8 cellular contexts compared by ENCODE assay signal in the genomic region with DNA sequence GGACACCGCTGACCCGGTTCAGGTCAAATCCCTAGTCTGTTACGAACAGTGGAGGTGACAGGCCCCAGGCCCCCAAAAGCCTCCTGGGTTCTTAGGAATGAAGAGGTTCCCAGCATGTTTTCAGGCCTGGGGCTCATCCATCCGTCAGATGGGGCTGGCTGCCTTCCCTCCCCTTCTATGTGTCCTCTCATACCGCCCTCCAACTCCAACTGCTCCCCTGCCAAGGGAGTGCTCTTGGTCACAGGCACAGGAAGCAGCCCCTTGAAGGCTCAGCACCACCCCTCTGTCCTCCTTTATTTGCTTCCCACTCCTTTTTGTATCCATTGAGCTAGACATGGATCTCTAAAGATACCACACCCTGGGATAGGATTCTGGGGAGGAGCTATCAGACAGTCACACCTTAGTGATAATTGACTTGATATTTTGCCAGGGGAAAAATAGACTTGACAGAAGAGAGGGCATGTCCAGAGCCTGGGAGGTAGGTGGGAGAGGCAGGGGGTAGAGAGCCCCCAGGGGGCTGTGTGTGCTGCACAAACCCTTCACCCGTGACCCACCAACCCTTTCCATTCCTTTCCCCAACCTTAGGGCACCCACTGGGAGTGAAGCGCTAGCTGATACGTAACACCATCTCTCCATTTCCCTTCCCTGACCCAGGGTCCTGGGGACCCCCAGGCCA. TPM values are rescaled to one million over a fixed set of nuclear protein-coding genes. Genes with fewer than 3 reads are reported as not detected.
DNase-seq lines count a peak whose midpoint lies in the region; ATAC-seq and TF ChIP-seq lines count a peak whose summit lies in the region.

No MANE protein-coding gene starts in this region.

- no peaks in the 10 kb centered on the region for H3K36me3 Mint-ChIP-seq in activated naive CD4-positive, alpha-beta T cell treated with anti-CD3 and anti-CD28 coated beads, Interleukin-2, amount 10 ng/mL, durations not matched to agents 7 days and 5 days

- intact Hi-C loops in breast epithelium (cut with DNase I; ENCODE audit: low total_unique reads): no loop called here

- peaks cover 64% of the 10 kb centered on the region for H3K27me3 Mint-ChIP-seq in activated naive CD4-positive, alpha-beta T cell treated with anti-CD3 and anti-CD28 coated beads, Interleukin-2, amount 10 ng/mL, durations not matched to agents 7 days and 5 days

- H3K4ac ChIP-seq in mesendoderm (ENCODE audit: low read depth, low read length): no peak overlapping the region

- H2BK15ac ChIP-seq in mesendoderm (replicated peaks; ENCODE audit: low read depth): no peak overlapping the region

- H3K4me1 ChIP-seq in breast epithelium (peaks cover 5 to 6% of the 10 kb centered on the region in 2 donors), mesendoderm (ENCODE audit: control insufficient read depth, low read depth, low read length) (no peaks in the 10 kb centered on the region), thymus (ENCODE audit: control insufficient read depth, insufficient read depth, low read length) (no peaks in the 10 kb centered on the region)

- no peaks in the 10 kb centered on the region for H3K4me1 Mint-ChIP-seq in activated naive CD4-positive, alpha-beta T cell treated with anti-CD3 and anti-CD28 coated beads, Interleukin-2, amount 10 ng/mL, durations not matched to agents 7 days and 5 days

- H3K36me3 ChIP-seq in breast epithelium (no peaks in the 10 kb centered on the region), mesendoderm (ENCODE audit: control insufficient read depth, insufficient read depth, low read length) (no peaks in the 10 kb centered on the region), thymus (ENCODE audit: control insufficient read depth, insufficient read depth) (no peaks in the 10 kb centered on the region)

- no peak overlapping the region for H2AK5ac ChIP-seq in mesendoderm (ENCODE audit: low read length)

- no peak overlapping the region for H2BK120ac ChIP-seq in mesendoderm (ENCODE audit: low read depth, low read length)

- no peak overlapping the region for H4K8ac ChIP-seq in mesendoderm (ENCODE audit: low read depth, low read length)

- no peak for ATAC-seq in GM21515 (IDR thresholded peaks at IDR 0.05; ENCODE audit: unreplicated experiment)

- H3K9ac ChIP-seq in mesendoderm (ENCODE audit: low read length): no peak overlapping the region

- no CpG with 5 or more reads among the region's 8 CpGs for WGBS in mesendoderm (ENCODE audit: extremely low coverage, insufficient coverage, low lambda C conversion rate)
- 93% methylated on average over 8 of the region's 8 CpGs for WGBS in thymus

- H3K4me2 ChIP-seq in mesendoderm (ENCODE audit: low read length): no peak overlapping the region

- TF ChIP-seq CTCF in breast epithelium (IDR thresholded peaks at IDR 0.05): no peak

- H3K4me3 Mint-ChIP-seq in activated naive CD4-positive, alpha-beta T cell treated with anti-CD3 and anti-CD28 coated beads, Interleukin-2, amount 10 ng/mL, durations not matched to agents 7 days and 5 days: no peak overlapping the region

- peak; percentile 47 for DNase-seq in NCI-H510A treated with DMSO at 0.1 percent for 48 hours (lab: John Stamatoyannopoulos, UW)
- DNase-seq in NCI-H510A (lab: John Stamatoyannopoulos, UW): no peak
- no peak for DNase-seq in breast epithelium (ENCODE audit: low spot score in 2 of 2)
- peak; percentile 47 for DNase-seq in mesendoderm
- no peak for DNase-seq in COLO668 (lab: John Stamatoyannopoulos, UW; ENCODE audit: unreplicated experiment)
- DNase-seq in activated naive CD4-positive, alpha-beta T cell treated with anti-CD3 and anti-CD28 coated beads, Interleukin-2, amount 10 ng/mL, durations not matched to agents 7 days and 5 days: no peak

- peak overlapping the region in 1 of 3 donors; percentile 12 for H3K4me3 ChIP-seq in breast epithelium
- no peak overlapping the region for H3K4me3 ChIP-seq in mesendoderm (ENCODE audit: low read length)
- H3K4me3 ChIP-seq in thymus (ENCODE audit: low read length): no peak overlapping the region

- no peaks in the 10 kb centered on the region for H3K9me3 Mint-ChIP-seq in activated naive CD4-positive, alpha-beta T cell treated with anti-CD3 and anti-CD28 coated beads, Interleukin-2, amount 10 ng/mL, durations not matched to agents 7 days and 5 days

- no peak overlapping the region for H2BK5ac ChIP-seq in mesendoderm (ENCODE audit: low read length)

- H4K5ac ChIP-seq in mesendoderm (ENCODE audit: low read length): no peak overlapping the region

- no peak overlapping the region for H3K18ac ChIP-seq in mesendoderm (ENCODE audit: low read length)

- H3K27ac Mint-ChIP-seq in activated naive CD4-positive, alpha-beta T cell treated with anti-CD3 and anti-CD28 coated beads, Interleukin-2, amount 10 ng/mL, durations not matched to agents 7 days and 5 days: no peak overlapping the region

- no peak overlapping the region for H3K56ac ChIP-seq in mesendoderm (ENCODE audit: low read length)

- no peak overlapping the region for H3K23ac ChIP-seq in mesendoderm (ENCODE audit: low read length)

- TF ChIP-seq POLR2A in breast epithelium (IDR thresholded peaks at IDR 0.05): no peak

- H3K27me3 ChIP-seq in breast epithelium: no peaks in the 10 kb centered on the region
- no peaks in the 10 kb centered on the region for H3K27me3 ChIP-seq in mesendoderm (ENCODE audit: insufficient read depth, low read length, poor library complexity)
- H3K27me3 ChIP-seq in thymus (ENCODE audit: control insufficient read depth, insufficient read depth): no peaks in the 10 kb centered on the region

- H3K79me2 ChIP-seq in mesendoderm (ENCODE audit: control insufficient read depth, insufficient read depth, low read length): no peaks in the 10 kb centered on the region

- no peaks in the 10 kb centered on the region for H3K79me1 ChIP-seq in mesendoderm (ENCODE audit: low read length)

- CTCF ChIA-PET in activated naive CD4-positive, alpha-beta T cell treated with anti-CD3 and anti-CD28 coated beads, Interleukin-2, amount 10 ng/mL, durations not matched to agents 7 days and 5 days (lab: Charles Lee): interaction anchor here (0.8 to 1.2 kb wide), 2 partner anchors 30 to 79 kb away, joined by 3 to 7 read pairs; no protein-coding TSS in a partner anchor

- H3K27ac ChIP-seq in breast epithelium (peak overlapping the region; percentile 80 to 82), mesendoderm (ENCODE audit: low read depth, low read length) (no peak overlapping the region), thymus (ENCODE audit: low read depth) (peak overlapping the region; percentile 62)

- H3K9me3 ChIP-seq in breast epithelium (no peaks in the 10 kb centered on the region), thymus (ENCODE audit: control insufficient read depth) (no peaks in the 10 kb centered on the region)

RNA-seq across cellular contexts. Expression of gene CSPG4, which starts 10.7 kb away (rescaled TPM):
- total RNA-seq in breast epithelium: 10 to 100 TPM in 2 of 3 donors, 1 to 10 TPM in 1; 6.3 to 42.9 (median 17.0) TPM
- 0.34 TPM for polyA plus RNA-seq in mesendoderm (2013, experiment 1 of 2)
- polyA plus RNA-seq in mesendoderm (2013, experiment 2 of 2): 0.35 TPM
- 4.9 TPM for polyA plus RNA-seq in thymus

Comparison
In these comparisons a context has a peak if more than half of its experiments do, and no peak if none do; other contexts are left out.
1. DNase-seq: peak in NCI-H510A treated with DMSO at 0.1 percent for 48 hours (single experiment) and mesendoderm (single experiment); none in NCI-H510A (single experiment), breast epithelium (0 of 2), COLO668 (single experiment) and activated naive CD4-positive, alpha-beta T cell treated with anti-CD3 and anti-CD28 coated beads, Interleukin-2, amount 10 ng/mL, durations not matched to agents 7 days and 5 days (single experiment).